Comparison of ENCODE assay signal across 8 cellular contexts in genomic region chr19:40614595-40615411, GRCh38. TPM values are rescaled to one million over a fixed set of nuclear protein-coding genes. Genes with fewer than 3 reads are reported as not detected.
A peak's percentile ranks its signal among the peaks of the same experiment; 100 is the strongest.
DNase-seq lines count a peak whose midpoint lies in the region; ATAC-seq and TF ChIP-seq lines count a peak whose summit lies in the region.

No MANE protein-coding gene starts in this region.

- peak overlapping the region; percentile 96 for H3K4me2 ChIP-seq in MM.1S (ENCODE audit: low read depth, low read length)

- H3K36me3 Mint-ChIP-seq in WTC11, result peaks cover 25% of the 10 kb centered on the region

- CTCF ChIA-PET in WTC11 (lab: Charles Lee), result interaction anchor here (0.7 to 4.0 kb wide), 13 partner anchors 9 to 449 kb away, joined by 3 to 94 read pairs (median 5); partner anchors contain the start of gene LTBP4

- DNase-seq in CD1c-positive myeloid dendritic cell (ENCODE audit: extremely low spot score) (peak; percentile 72), MM.1S (peak; percentile 54), WTC11 (ENCODE audit: low spot score) (peak; percentile 94), cardiac fibroblast (ENCODE audit: low read depth in 2 of 2) (peak; percentile 97 to 98), kidney tubule cell (ENCODE audit: low spot score) (peak; percentile 70), putamen (ENCODE audit: low spot score) (no peak)
- DNase-seq in stimulated activated CD4-positive, alpha-beta T cell treated with anti-CD3 and anti-CD28 coated beads, Interleukin-4, amount 100 ng/mL, for 4 hours, result peak; percentile 95 to 98

- ATAC-seq in WTC11, result peak; percentile 59
- no peak for ATAC-seq in GM21423 (IDR thresholded peaks at IDR 0.05; ENCODE audit: unreplicated experiment)

- peaks cover 37% of the 10 kb centered on the region for H3K27me3 Mint-ChIP-seq in WTC11 (ENCODE audit: low read depth)

- H3K27ac Mint-ChIP-seq in WTC11, result peak overlapping the region; percentile 99

- H3K27ac ChIP-seq in MM.1S (ENCODE audit: low read length), result peak overlapping the region; percentile 27; the same call in 1 of the 2 replicates

- peaks cover 20% of the 10 kb centered on the region for H3K4me1 Mint-ChIP-seq in WTC11

- no peaks in the 10 kb centered on the region for H3K9me3 Mint-ChIP-seq in WTC11

- H3K4me3 Mint-ChIP-seq in WTC11, result peak overlapping the region; percentile 90

- H3K27me3 ChIP-seq in MM.1S (replicated peaks; ENCODE audit: insufficient read depth, low read length), result no peaks in the 10 kb centered on the region

- peak overlapping the region; percentile 81 for H3K4me3 ChIP-seq in MM.1S (ENCODE audit: low read length)
- peak overlapping the region; percentile 60 to 86 for H3K4me3 ChIP-seq in cardiac fibroblast (replicated peaks in 1 of 2; ENCODE audit: low read depth in 2 of 2, low read length in 2 of 2)

- H3K79me2 ChIP-seq in MM.1S (ENCODE audit: low read length), result no peaks in the 10 kb centered on the region

- POLR2A ChIA-PET in WTC11 (lab: Charles Lee), result interaction anchor here (3.0 kb wide), 1 partner anchor 10 kb away, joined by 39 read pairs; no protein-coding TSS in a partner anchor

- H2AFZ ChIP-seq in MM.1S (ENCODE audit: low read length), result peak overlapping the region; percentile 87

- no peaks in the 10 kb centered on the region for H3K9me2 ChIP-seq in MM.1S (replicated peaks; ENCODE audit: insufficient read depth, low read length)

- H3K36me3 ChIP-seq in MM.1S (replicated peaks; ENCODE audit: insufficient read depth, low read length), result no peaks in the 10 kb centered on the region

- no peaks in the 10 kb centered on the region for H3K9me3 ChIP-seq in MM.1S (replicated peaks; ENCODE audit: insufficient read depth, low read length)

- H4K20me1 ChIP-seq in MM.1S (ENCODE audit: insufficient read depth, low read length), result no peaks in the 10 kb centered on the region

- H3K9ac ChIP-seq in MM.1S (ENCODE audit: low read length), result peak overlapping the region; percentile 57; the same call in 1 of the 2 replicates

- H3K4me1 ChIP-seq in MM.1S (ENCODE audit: low read length), result peaks cover 7% of the 10 kb centered on the region

- TF ChIP-seq CTCF in MM.1S (IDR thresholded peaks at IDR 0.05; ENCODE audit: low read length), result no peak
- no peak for TF ChIP-seq CTCF in WTC11 (IDR thresholded peaks at IDR 0.05)
- TF ChIP-seq CTCF in cardiac fibroblast (IDR thresholded peaks at IDR 0.05; ENCODE audit: low read depth, low read length), result no peak

- H3F3A ChIP-seq in MM.1S (ENCODE audit: insufficient read depth, low read length), result peaks cover 3% of the 10 kb centered on the region; the same call in 1 of the 2 replicates

TF ChIP-seq in WTC11, 78 proteins besides CTCF, POLR2A, EP300 and RAD21:
- TF ChIP-seq ARID4B (CRISPR knock-in tag; IDR thresholded peaks at IDR 0.05; ENCODE audit: borderline replicate concordance) (0 out of 2 replicates have a peak, but pooled peaks have one; percentile 8), ZNF532 (CRISPR knock-in tag; IDR thresholded peaks at IDR 0.05; ENCODE audit: borderline replicate concordance) (no peak), PRDM15 (CRISPR knock-in tag; IDR thresholded peaks at IDR 0.05) (peak; percentile 99), CREB1 (CRISPR knock-in tag; IDR thresholded peaks at IDR 0.05) (no peak)

RNA-seq across cellular contexts. Expression of gene LTBP4, which starts 13.6 kb away (rescaled TPM):
- total RNA-seq in WTC11 (2021), result 125 to 168 TPM (median 166 TPM) in 3 replicates

RNA-seq across cellular contexts. Expression of gene SHKBP1, which starts 38.1 kb away (rescaled TPM):
- 71.7 to 82.1 TPM (median 76.9 TPM) in 3 replicates for total RNA-seq in WTC11 (2021)
